ENCODE assay signal across 27 cellular contexts in genomic region chr2:239951117-239951734, GRCh38.
"Had no signal": no experiment of that assay in that cellular context is flagged by ENCODE, and none has a peak within 500 bp of the region (broad histone marks: within the 10 kb centered on the region; RNA-seq: fewer than 3 reads in every experiment).

No MANE protein-coding gene starts in this region.

- H3K27ac ChIP-seq: cardiac muscle cell, skin epidermis, thyroid gland, WERI-Rb-1 had no signal

- H3K27ac Mint-ChIP-seq: activated CD4-positive, alpha-beta T cell treated with anti-CD3 and anti-CD28 coated beads, Interleukin-2, amount 10 ng/mL, durations not matched to agents 7 days and 5 days; activated CD8-positive, alpha-beta T cell treated with anti-CD3 and anti-CD28 coated beads, Interleukin-2, amount 10 ng/mL, durations not matched to agents 7 days and 5 days; activated naive CD8-positive, alpha-beta T cell treated with anti-CD3 and anti-CD28 coated beads for 36 hours; activated T-cell treated with anti-CD3 and anti-CD28 coated beads, Interleukin-2, amount 50 U/mL, for 24 hours; activated T-helper 17 cell treated with anti-CD3 and anti-CD28 coated beads, Interleukin-2, amount 50 U/mL, for 72 hours; dendritic cell treated with granulocyte-macrophage colony-stimulating factor and Interleukin-4, amounts not matched to agents 40 ng/mL and 50 ng/mL, for 4 days; stimulated activated naive CD8-positive, alpha-beta T cell treated with anti-CD3 and anti-CD28 coated beads, Interleukin-15, Interleukin-2, amounts not matched to agents 100 ng/mL and 50 ng/mL, for 24 hours; T-cell; T-helper 2 cell treated with Interferon-gamma antibody and Interleukin-4, amounts not matched to agents 5 μg/mL and 100 μg/mL, for 36 hours had no signal

- H3K4me1 Mint-ChIP-seq: activated CD4-positive, alpha-beta T cell treated with anti-CD3 and anti-CD28 coated beads, Interleukin-2, amount 10 ng/mL, durations not matched to agents 7 days and 5 days; activated naive CD8-positive, alpha-beta T cell treated with anti-CD3 and anti-CD28 coated beads for 36 hours; activated T-helper 17 cell treated with anti-CD3 and anti-CD28 coated beads, Interleukin-2, amount 50 U/mL, for 72 hours had no signal

- DNase-seq: activated CD4-positive, alpha-beta T cell treated with anti-CD3 and anti-CD28 coated beads, Interleukin-2, amount 10 ng/mL, durations not matched to agents 7 days and 5 days; activated CD4-positive, CD25-positive, alpha-beta regulatory T cell treated with anti-CD3 and anti-CD28 coated beads, Interleukin-2, amount 50 U/mL, for 72 hours; activated CD8-positive, alpha-beta T cell treated with anti-CD3 and anti-CD28 coated beads, Interleukin-2, amount 10 ng/mL, durations not matched to agents 7 days and 5 days; activated naive CD4-positive, alpha-beta T cell treated with Interleukin-2 at 50 U/mL for 16 hours; activated naive CD8-positive, alpha-beta T cell treated with anti-CD3 and anti-CD28 coated beads for 36 hours; activated T-cell treated with anti-CD3 and anti-CD28 coated beads, Interleukin-2, amount 50 U/mL, for 24 hours; amygdala; effector CD4-positive, alpha-beta T cell; mesenchymal stem cell; nephron progenitor cell; occipital lobe; stimulated activated CD4-positive, alpha-beta T cell treated with anti-CD3 and anti-CD28 coated beads, Interleukin-1b, Interleukin-23, amount 100 ng/mL, for 48 hours; substantia nigra; T-cell; thyroid gland; WERI-Rb-1 had no signal

- H3K27me3 Mint-ChIP-seq: activated CD4-positive, alpha-beta T cell treated with anti-CD3 and anti-CD28 coated beads, Interleukin-2, amount 10 ng/mL, durations not matched to agents 7 days and 5 days; activated naive CD8-positive, alpha-beta T cell treated with anti-CD3 and anti-CD28 coated beads for 36 hours; activated T-cell treated with anti-CD3 and anti-CD28 coated beads, Interleukin-2, amount 50 U/mL, for 24 hours; activated T-helper 17 cell treated with anti-CD3 and anti-CD28 coated beads, Interleukin-2, amount 50 U/mL, for 72 hours; dendritic cell treated with granulocyte-macrophage colony-stimulating factor and Interleukin-4, amounts not matched to agents 40 ng/mL and 50 ng/mL, for 4 days; progenitor cell of endocrine pancreas; stimulated activated naive CD8-positive, alpha-beta T cell treated with anti-CD3 and anti-CD28 coated beads, Interleukin-15, Interleukin-2, amounts not matched to agents 100 ng/mL and 50 ng/mL, for 24 hours; T-cell had no signal

- H3K4me3 Mint-ChIP-seq: activated CD4-positive, alpha-beta T cell treated with anti-CD3 and anti-CD28 coated beads, Interleukin-2, amount 10 ng/mL, durations not matched to agents 7 days and 5 days; activated CD8-positive, alpha-beta T cell treated with anti-CD3 and anti-CD28 coated beads, Interleukin-2, amount 10 ng/mL, durations not matched to agents 7 days and 5 days; activated naive CD8-positive, alpha-beta T cell treated with anti-CD3 and anti-CD28 coated beads for 36 hours; activated T-cell treated with anti-CD3 and anti-CD28 coated beads, Interleukin-2, amount 50 U/mL, for 24 hours; activated T-helper 17 cell treated with anti-CD3 and anti-CD28 coated beads, Interleukin-2, amount 50 U/mL, for 72 hours; dendritic cell treated with granulocyte-macrophage colony-stimulating factor and Interleukin-4, amounts not matched to agents 40 ng/mL and 50 ng/mL, for 4 days; nephron progenitor cell; stimulated activated naive CD8-positive, alpha-beta T cell treated with anti-CD3 and anti-CD28 coated beads, Interleukin-15, Interleukin-2, amounts not matched to agents 100 ng/mL and 50 ng/mL, for 24 hours; T-cell; T-helper 2 cell treated with Interferon-gamma antibody and Interleukin-4, amounts not matched to agents 5 μg/mL and 100 μg/mL, for 36 hours had no signal

- H3K9me3 ChIP-seq: heart left ventricle, mucosa of descending colon, thyroid gland had no signal

- H3K4me3 ChIP-seq: cardiac muscle cell, heart left ventricle, mucosa of descending colon, skin epidermis, thyroid gland had no signal

- ATAC-seq: activated CD8-positive, alpha-beta T cell treated with anti-CD3 and anti-CD28 coated beads, Interleukin-2, amount 10 ng/mL, durations not matched to agents 7 days and 5 days; activated T-helper 17 cell treated with anti-CD3 and anti-CD28 coated beads, Interleukin-2, amount 50 U/mL, for 72 hours; heart left ventricle; left lobe of liver; mucosa of descending colon; SK-N-SH treated with all-trans-retinoic acid at 6 μM for 48 hours; T-cell had no signal

- H3K9me3 Mint-ChIP-seq: activated CD4-positive, alpha-beta T cell treated with anti-CD3 and anti-CD28 coated beads, Interleukin-2, amount 10 ng/mL, durations not matched to agents 7 days and 5 days; activated naive CD8-positive, alpha-beta T cell treated with anti-CD3 and anti-CD28 coated beads for 36 hours; activated T-cell treated with anti-CD3 and anti-CD28 coated beads, Interleukin-2, amount 50 U/mL, for 24 hours; activated T-helper 17 cell treated with anti-CD3 and anti-CD28 coated beads, Interleukin-2, amount 50 U/mL, for 72 hours; dendritic cell treated with granulocyte-macrophage colony-stimulating factor and Interleukin-4, amounts not matched to agents 40 ng/mL and 50 ng/mL, for 4 days; nephron progenitor cell; stimulated activated naive CD8-positive, alpha-beta T cell treated with anti-CD3 and anti-CD28 coated beads, Interleukin-15, Interleukin-2, amounts not matched to agents 100 ng/mL and 50 ng/mL, for 24 hours; T-cell; T-helper 2 cell treated with Interferon-gamma antibody and Interleukin-4, amounts not matched to agents 5 μg/mL and 100 μg/mL, for 36 hours had no signal

- H3K27me3 ChIP-seq: cardiac muscle cell, heart left ventricle, thyroid gland had no signal

- H3K36me3 ChIP-seq: cardiac muscle cell, thyroid gland, WERI-Rb-1 had no signal

- H3K36me3 Mint-ChIP-seq: T-cell had no signal
